8 cellular contexts compared by ENCODE assay signal in genomic region chr3:168865022-168865551, GRCh38.
DNase-seq lines count a peak whose midpoint lies in the region; ATAC-seq and TF ChIP-seq lines count a peak whose summit lies in the region.

No MANE protein-coding gene starts in this region.

- ATAC-seq in lung (ENCODE audit: insufficient read depth, low FRiP score) (no peak), HG03469 (IDR thresholded peaks at IDR 0.05; ENCODE audit: unreplicated experiment) (no peak)

- no peak for TF ChIP-seq POLR2A in lower leg skin (IDR thresholded peaks at IDR 0.05)

- peak in 2 of 3 experiments; percentile 20 to 71 for DNase-seq in NCI-H1417 (lab: John Stamatoyannopoulos, UW)
- DNase-seq in NCI-H1417 treated with DMSO at 0.1 percent for 48 hours (lab: John Stamatoyannopoulos, UW), result no peak
- peak; percentile 52 for DNase-seq in HT1080 (ENCODE audit: low read depth)
- peak; percentile 40 for DNase-seq in astrocyte of the cerebellum (ENCODE audit: low read depth)
- no peak for DNase-seq in lung (ENCODE audit: low spot score)
- no peak for DNase-seq in lower leg skin (ENCODE audit: low spot score in 2 of 2)
- DNase-seq in activated CD4-positive, alpha-beta T cell treated with anti-CD3 and anti-CD28 coated beads for 4 hours, result no peak

- H3K4me3 ChIP-seq in astrocyte of the cerebellum (ENCODE audit: low read depth, low read length), result no peak overlapping the region
- no peak overlapping the region for H3K4me3 ChIP-seq in lung
- H3K4me3 ChIP-seq in lower leg skin (ENCODE audit: low read depth, poor library complexity, severe bottlenecking), result no peak overlapping the region

- no peaks in the 10 kb centered on the region for H3K36me3 ChIP-seq in lung (ENCODE audit: control insufficient read depth in 2 of 2, insufficient read depth in 2 of 2, low read length in 2 of 2)

- intact Hi-C loops in lower leg skin (cut with DNase I; ENCODE audit: low total_unique reads), result no loop called here

- no peaks in the 10 kb centered on the region for H3K4me1 ChIP-seq in lung (ENCODE audit: control insufficient read depth in 2 of 2, insufficient read depth in 2 of 2, low read length in 2 of 2)

- TF ChIP-seq CTCF in astrocyte of the cerebellum (IDR thresholded peaks at IDR 0.05; ENCODE audit: low read depth, low read length, missing control alignments) (peak; percentile 74), lung (IDR thresholded peaks at IDR 0.05; ENCODE audit: control extremely low read depth, extremely low read depth) (peak; percentile 31), lower leg skin (IDR thresholded peaks at IDR 0.05) (no peak)

- WGBS in lung, 2 donors, result 0 to 2% methylated on average over 1 of the region's 1 CpG
- WGBS in lower leg skin, 2 donors, result 0% methylated on average over 1 of the region's 1 CpG

- no peak overlapping the region for H3K27ac ChIP-seq in lung (ENCODE audit: low read depth in 1 of 2, low read length in 1 of 2)

- H3K27me3 ChIP-seq in lung (ENCODE audit: control insufficient read depth, insufficient read depth), result no peaks in the 10 kb centered on the region

- in situ Hi-C loops in astrocyte of the cerebellum (cut with HindIII; ENCODE audit: low sequenced_read_pairs), result loop anchor here (25.0 kb wide), 1 partner anchor 872 kb away; no protein-coding TSS in a partner anchor

- H3K9me3 ChIP-seq in lung (ENCODE audit: control insufficient read depth in 2 of 2, insufficient read depth in 1 of 2, low read length in 1 of 2), result no peaks in the 10 kb centered on the region

Comparison
In these comparisons a context has a peak if more than half of its experiments do, and no peak if none do; other contexts are left out.
1. DNase-seq: peak in NCI-H1417 (2 of 3), HT1080 (single experiment) and astrocyte of the cerebellum (single experiment); none in NCI-H1417 treated with DMSO at 0.1 percent for 48 hours (single experiment), lung (single experiment), lower leg skin (0 of 2) and activated CD4-positive, alpha-beta T cell treated with anti-CD3 and anti-CD28 coated beads for 4 hours (0 of 2).
2. CTCF ChIP-seq: peak in astrocyte of the cerebellum (single experiment) and lung (single experiment); none in lower leg skin (0 of 3).